25 cellular contexts compared by ENCODE assay signal in the genomic region with DNA sequence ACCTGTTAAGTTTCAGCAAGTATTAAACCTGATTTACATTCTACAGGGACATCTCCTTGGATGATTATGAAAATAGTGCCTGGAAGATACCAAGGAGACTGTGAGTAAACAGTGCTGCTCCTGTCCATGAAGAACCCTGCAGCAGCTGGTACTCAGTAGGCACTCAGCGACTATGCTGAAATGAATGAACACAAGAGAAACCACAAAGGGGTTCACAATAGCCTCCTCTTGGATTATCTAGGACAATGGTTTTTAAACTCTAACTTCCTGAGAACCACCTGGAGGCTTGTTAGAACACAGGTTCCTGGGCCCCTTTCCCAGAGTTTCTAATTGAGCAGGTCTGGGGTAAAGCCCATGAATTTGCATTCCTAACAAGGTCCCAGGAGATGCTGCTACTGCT.
"Had no signal": no experiment of that assay in that cellular context is flagged by ENCODE, and none has a peak within 500 bp of the region (broad histone marks: within the 10 kb centered on the region; RNA-seq: fewer than 3 reads in every experiment).

No MANE protein-coding gene starts in this region.

- H3K27ac ChIP-seq: foreskin keratinocyte, lower lobe of right lung, right lobe of liver, skin epidermis, thyroid gland, upper lobe of right lung had no signal

- ATAC-seq: activated CD4-positive, alpha-beta T cell treated with anti-CD3 and anti-CD28 coated beads for 36 hours; left lobe of liver; lower lobe of right lung; mucosa of descending colon; right lobe of liver had no signal

- H3K9me3 ChIP-seq: lower lobe of right lung, mucosa of descending colon, right lobe of liver, thyroid gland, upper lobe of right lung had no signal

- H3K27ac Mint-ChIP-seq: activated B cell treated with CpG ODN at 0.5 μM for 24 hours; activated CD4-positive, alpha-beta T cell treated with anti-CD3 and anti-CD28 coated beads for 36 hours; activated naive CD4-positive, alpha-beta T cell treated with anti-CD3 and anti-CD28 coated beads, Interleukin-2, amount 10 ng/mL, durations not matched to agents 7 days and 5 days; brain; nephron progenitor cell; stimulated activated naive CD8-positive, alpha-beta T cell treated with anti-CD3 and anti-CD28 coated beads, Interleukin-15, Interleukin-2, amounts not matched to agents 100 ng/mL and 50 ng/mL, for 24 hours had no signal

- H3K4me3 ChIP-seq: lower lobe of right lung, mucosa of descending colon, right lobe of liver, skin epidermis, thyroid gland, upper lobe of right lung had no signal

- H3K36me3 Mint-ChIP-seq: activated naive CD4-positive, alpha-beta T cell treated with anti-CD3 and anti-CD28 coated beads, Interleukin-2, amount 10 ng/mL, durations not matched to agents 7 days and 5 days; brain had no signal

- DNase-seq: activated B cell treated with CpG ODN at 0.5 μM for 24 hours; activated CD4-positive, alpha-beta T cell treated with anti-CD3 and anti-CD28 coated beads for 36 hours; activated CD4-positive, alpha-beta T cell treated with anti-CD3 and anti-CD28 coated beads, Interleukin-2, amount 50 U/mL, for 4 hours; activated naive CD4-positive, alpha-beta T cell treated with anti-CD3 and anti-CD28 coated beads, Interleukin-2, amount 10 ng/mL, durations not matched to agents 7 days and 5 days; activated T-cell treated with anti-CD3 and anti-CD28 coated beads, Interleukin-2, amount 50 U/mL, for 48 hours; anterior cingulate cortex; dermis blood vessel endothelial cell; effector memory CD4-positive, alpha-beta T cell; foreskin keratinocyte; kidney; lower lobe of right lung; mesendoderm; mucosa of descending colon; nephron progenitor cell; nucleus accumbens; right lobe of liver; stimulated activated CD4-positive, alpha-beta T cell treated with anti-CD3 and anti-CD28 coated beads, Interleukin-1b, Interleukin-23, amount 100 ng/mL, for 48 hours; substantia nigra; T1000; thyroid gland; upper lobe of right lung had no signal

- H3K4me1 ChIP-seq: foreskin keratinocyte, lower lobe of right lung, right lobe of liver, thyroid gland, upper lobe of right lung had no signal

- H3K27me3 ChIP-seq: foreskin keratinocyte, right lobe of liver, thyroid gland, upper lobe of right lung had no signal

- H3K36me3 ChIP-seq: lower lobe of right lung, right lobe of liver, thyroid gland, upper lobe of right lung had no signal
